Comparison of ENCODE assay signal across 18 cellular contexts in the genomic region with DNA sequence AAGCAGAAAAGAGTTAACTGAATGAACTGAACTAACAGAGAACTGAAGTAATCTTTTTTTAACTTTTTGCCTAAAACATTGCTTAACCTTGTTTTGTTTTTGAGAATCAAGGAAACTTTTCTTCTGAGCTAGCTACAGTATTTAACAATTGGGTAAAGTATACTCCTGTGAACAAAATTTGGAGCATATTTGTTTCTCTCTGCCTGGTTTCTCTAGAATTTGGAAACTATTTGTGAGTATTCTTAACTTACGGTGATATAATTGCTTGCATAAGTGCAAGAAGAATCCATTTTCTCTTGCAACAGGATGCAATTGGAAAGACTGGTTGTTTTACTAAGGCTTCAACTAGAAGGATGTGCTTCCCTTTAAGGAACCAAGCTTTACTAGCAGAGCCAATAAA.
"Had no signal": no experiment of that assay in that cellular context is flagged by ENCODE, and none has a peak within 500 bp of the region (broad histone marks: within the 10 kb centered on the region; RNA-seq: fewer than 3 reads in every experiment).

No MANE protein-coding gene starts in this region.

- ATAC-seq: foreskin keratinocyte; gastroesophageal sphincter; heart left ventricle; left cardiac atrium; left lung; left ventricle myocardium superior; lower lobe of right lung; naive thymus-derived CD4-positive, alpha-beta T cell had no signal

- H3K27ac ChIP-seq: coronary artery, dorsolateral prefrontal cortex, esophagus muscularis mucosa, foreskin keratinocyte, gastroesophageal sphincter, heart left ventricle, left lung, lower lobe of right lung had no signal

- H3K9me3 ChIP-seq: esophagus muscularis mucosa had no signal

- H3K27me3 ChIP-seq: dorsolateral prefrontal cortex, esophagus muscularis mucosa, foreskin keratinocyte, gastroesophageal sphincter, heart left ventricle, left lung had no signal

- H3K4me3 ChIP-seq: coronary artery, dorsolateral prefrontal cortex, esophagus muscularis mucosa, gastroesophageal sphincter, heart left ventricle, left lung, lower lobe of right lung had no signal

- DNase-seq: dermis blood vessel endothelial cell; dorsolateral prefrontal cortex; effector CD4-positive, alpha-beta T cell; effector memory CD4-positive, alpha-beta T cell; foreskin keratinocyte; heart left ventricle; hippocampal formation; immature natural killer cell; left cardiac atrium; left lung; left ventricle myocardium superior; lower lobe of right lung; mesenchymal stem cell; midbrain; naive thymus-derived CD4-positive, alpha-beta T cell had no signal

- H3K4me1 ChIP-seq: esophagus muscularis mucosa, foreskin keratinocyte, gastroesophageal sphincter, heart left ventricle, left lung, lower lobe of right lung had no signal

- H3K36me3 Mint-ChIP-seq: immature natural killer cell; naive thymus-derived CD4-positive, alpha-beta T cell had no signal

- H3K4me1 Mint-ChIP-seq: immature natural killer cell; naive thymus-derived CD4-positive, alpha-beta T cell had no signal

- H3K4me3 Mint-ChIP-seq: immature natural killer cell; naive thymus-derived CD4-positive, alpha-beta T cell had no signal

- H3K36me3 ChIP-seq: esophagus muscularis mucosa, gastroesophageal sphincter, heart left ventricle, left lung, lower lobe of right lung had no signal

- H3K27ac Mint-ChIP-seq: immature natural killer cell; naive thymus-derived CD4-positive, alpha-beta T cell had no signal
